In genomic region chr2:105180491-105180972, GRCh38 we compare ENCODE assay signal across 11 cellular contexts.
"Had no signal": no experiment of that assay in that cellular context is flagged by ENCODE, and none has a peak within 500 bp of the region (broad histone marks: within the 10 kb centered on the region; RNA-seq: fewer than 3 reads in every experiment).

No MANE protein-coding gene starts in this region.

- H3K9me3 Mint-ChIP-seq: activated B cell treated with CpG ODN at 0.5 μM for 24 hours; activated CD4-positive, alpha-beta T cell treated with anti-CD3 and anti-CD28 coated beads, Interleukin-2, amount 10 ng/mL, durations not matched to agents 7 days and 5 days; activated naive CD4-positive, alpha-beta T cell treated with anti-CD3 and anti-CD28 coated beads, Interleukin-2, amount 50 U/mL, for 24 hours; central memory CD8-positive, alpha-beta T cell; natural killer cell treated with Interleukin-12 subunit alpha and Interleukin-12 subunit beta and Interleukin-15 and Interleukin-18, amount 100 ng/mL, for 72 hours; stimulated activated naive CD8-positive, alpha-beta T cell treated with anti-CD3 and anti-CD28 coated beads, Interleukin-15, Interleukin-2, amounts not matched to agents 100 ng/mL and 50 ng/mL, for 24 hours had no signal

- H3K27ac ChIP-seq: body of pancreas, thoracic aorta had no signal

- H3K36me3 ChIP-seq: thoracic aorta had no signal

- ATAC-seq: body of pancreas; natural killer cell treated with Interleukin-12 subunit alpha and Interleukin-12 subunit beta and Interleukin-15 and Interleukin-18, amount 100 ng/mL, for 72 hours had no signal

- H3K4me1 Mint-ChIP-seq: activated CD4-positive, alpha-beta T cell treated with anti-CD3 and anti-CD28 coated beads, Interleukin-2, amount 10 ng/mL, durations not matched to agents 7 days and 5 days; activated naive CD4-positive, alpha-beta T cell treated with anti-CD3 and anti-CD28 coated beads, Interleukin-2, amount 50 U/mL, for 24 hours had no signal

- H3K27me3 ChIP-seq: body of pancreas had no signal

- H3K36me3 Mint-ChIP-seq: activated naive CD4-positive, alpha-beta T cell treated with anti-CD3 and anti-CD28 coated beads, Interleukin-2, amount 50 U/mL, for 24 hours; natural killer cell treated with Interleukin-12 subunit alpha and Interleukin-12 subunit beta and Interleukin-15 and Interleukin-18, amount 100 ng/mL, for 72 hours had no signal

- H3K4me3 ChIP-seq: body of pancreas, thoracic aorta had no signal

- H3K27me3 Mint-ChIP-seq: activated B cell treated with CpG ODN at 0.5 μM for 24 hours had no signal

- H3K4me1 ChIP-seq: body of pancreas had no signal

- H3K4me3 Mint-ChIP-seq: activated B cell treated with CpG ODN at 0.5 μM for 24 hours; activated CD4-positive, alpha-beta T cell treated with anti-CD3 and anti-CD28 coated beads, Interleukin-2, amount 10 ng/mL, durations not matched to agents 7 days and 5 days; activated naive CD4-positive, alpha-beta T cell treated with anti-CD3 and anti-CD28 coated beads, Interleukin-2, amount 50 U/mL, for 24 hours; central memory CD8-positive, alpha-beta T cell; natural killer cell treated with Interleukin-12 subunit alpha and Interleukin-12 subunit beta and Interleukin-15 and Interleukin-18, amount 100 ng/mL, for 72 hours; stimulated activated naive CD8-positive, alpha-beta T cell treated with anti-CD3 and anti-CD28 coated beads, Interleukin-15, Interleukin-2, amounts not matched to agents 100 ng/mL and 50 ng/mL, for 24 hours had no signal

- H3K9me3 ChIP-seq: body of pancreas, thoracic aorta had no signal

- H3K27ac Mint-ChIP-seq: activated B cell treated with CpG ODN at 0.5 μM for 24 hours; activated CD4-positive, alpha-beta T cell treated with anti-CD3 and anti-CD28 coated beads, Interleukin-2, amount 10 ng/mL, durations not matched to agents 7 days and 5 days; activated naive CD4-positive, alpha-beta T cell treated with anti-CD3 and anti-CD28 coated beads, Interleukin-2, amount 50 U/mL, for 24 hours; natural killer cell treated with Interleukin-12 subunit alpha and Interleukin-12 subunit beta and Interleukin-15 and Interleukin-18, amount 100 ng/mL, for 72 hours; stimulated activated naive CD8-positive, alpha-beta T cell treated with anti-CD3 and anti-CD28 coated beads, Interleukin-15, Interleukin-2, amounts not matched to agents 100 ng/mL and 50 ng/mL, for 24 hours had no signal

- DNase-seq: activated B cell treated with CpG ODN at 0.5 μM for 24 hours; activated CD4-positive, alpha-beta T cell treated with anti-CD3 and anti-CD28 coated beads, Interleukin-2, amount 10 ng/mL, durations not matched to agents 7 days and 5 days; amniotic stem cell; body of pancreas; stimulated activated CD4-positive, alpha-beta T cell treated with anti-CD3 and anti-CD28 coated beads, Interleukin-4, amount 100 ng/mL, for 1 hour; stimulated activated CD8-positive, alpha-beta memory T cell treated with anti-CD3 and anti-CD28 coated beads, Interleukin-4, amount 100 ng/mL, for 48 hours had no signal
